Comparison of ENCODE assay signal across 15 cellular contexts in genomic region chr2:1704606-1705556, GRCh38. TPM values are rescaled to one million over a fixed set of nuclear protein-coding genes. Genes with fewer than 3 reads are reported as not detected.
A peak's percentile ranks its signal among the peaks of the same experiment; 100 is the strongest.
DNase-seq lines count a peak whose midpoint lies in the region; ATAC-seq and TF ChIP-seq lines count a peak whose summit lies in the region.
"Had no signal": no experiment of that assay in that cellular context is flagged by ENCODE, and none has a peak within 500 bp of the region (broad histone marks: within the 10 kb centered on the region; RNA-seq: fewer than 3 reads in every experiment).

No MANE protein-coding gene starts in this region.

- peaks cover 5% of the 10 kb centered on the region for H4K20me1 ChIP-seq in GM23248 (ENCODE audit: insufficient read depth)

- ATAC-seq in RWPE2 (ENCODE audit: low read depth) (peak; percentile 69), esophagus mucosa (peak; percentile 92)
- ATAC-seq: stimulated activated memory B cell treated with anti-CD40 and anti-IgM and Interleukin-4, amounts not matched to agents 10 μg/mL and 1 μg/mL and 100 μg/mL, for 72 hours had no signal

- H3K79me2 ChIP-seq in GM23248 (ENCODE audit: insufficient read depth) = peaks cover 70% of the 10 kb centered on the region

- peak overlapping the region; percentile 76 for H3K18ac ChIP-seq in neuronal stem cell (ENCODE audit: low read length)

- TF ChIP-seq CTCF in RWPE2 (IDR thresholded peaks at IDR 0.05; ENCODE audit: poor library complexity, severe bottlenecking) (no peak), tibial artery (IDR thresholded peaks at IDR 0.05) (no peak), WERI-Rb-1 (IDR thresholded peaks at IDR 0.05; ENCODE audit: low read depth, low read length) (no peak)

- H3K36me3 ChIP-seq in GM23248 (ENCODE audit: low read depth) (no peaks in the 10 kb centered on the region), RWPE2 (ENCODE audit: low read depth) (peaks cover 10% of the 10 kb centered on the region; the same call in 1 of the 2 replicates), neuronal stem cell (replicated peaks in 1 of 2; ENCODE audit: control insufficient read depth in 2 of 2, insufficient read depth in 2 of 2, low read length in 2 of 2) (no peaks in the 10 kb centered on the region), tibial artery (no peaks in the 10 kb centered on the region), WERI-Rb-1 (no peaks in the 10 kb centered on the region)

- H2BK12ac ChIP-seq in neuronal stem cell (ENCODE audit: low read length) = peak overlapping the region; percentile 7

- intact Hi-C loops in tibial artery (cut with DNase I; ENCODE audit: low total_unique reads) = no loop called here

- H3K79me1 ChIP-seq in neuronal stem cell (ENCODE audit: low read depth, low read length) = peaks cover 11% of the 10 kb centered on the region

- H3K4me1 ChIP-seq in GM23248 (ENCODE audit: insufficient read depth) (peaks cover 10% of the 10 kb centered on the region), RWPE2 (ENCODE audit: insufficient read depth, poor library complexity, severe bottlenecking) (peaks cover 38% of the 10 kb centered on the region), neuronal stem cell (ENCODE audit: control insufficient read depth in 2 of 2, insufficient read depth in 1 of 2, low read depth in 1 of 2, low read length in 2 of 2) (peaks cover 7 to 21% of the 10 kb centered on the region in 2 donors), tibial artery (peaks cover 0 to 47% (median 31%) of the 10 kb centered on the region in 4 donors)

- H3K14ac ChIP-seq in neuronal stem cell (ENCODE audit: low read length) = peak overlapping the region; percentile 87

- peaks cover 5% of the 10 kb centered on the region for H3F3A ChIP-seq in GM23248 (ENCODE audit: insufficient read depth)

- no peak overlapping the region for H2AK5ac ChIP-seq in neuronal stem cell (ENCODE audit: low read depth, low read length)

- H2BK120ac ChIP-seq in neuronal stem cell (ENCODE audit: low read depth, low read length) = no peak overlapping the region

- peak; percentile 64 for DNase-seq in GM23248
- peak; percentile 87 for DNase-seq in RWPE2 (ENCODE audit: low spot score)
- no peak for DNase-seq in neuronal stem cell (ENCODE audit: low spot score)
- DNase-seq in AG20443 (ENCODE audit: low spot score) = no peak
- no peak for DNase-seq in midbrain (lab: John Stamatoyannopoulos, UW)
- DNase-seq in tibial artery = no peak
- no peak for DNase-seq in WERI-Rb-1
- DNase-seq: activated CD8-positive, alpha-beta memory T cell treated with anti-CD3 and anti-CD28 coated beads, Interleukin-2, amount 50 U/mL, for 4 hours; NCI-H187; NCI-H82; stimulated activated CD4-positive, alpha-beta T cell treated with anti-CD3 and anti-CD28 coated beads, Interleukin-4, amount 100 ng/mL, for 1 hour had no signal

- H3K9me3 ChIP-seq in GM23248 (ENCODE audit: low read depth) (no peaks in the 10 kb centered on the region), RWPE2 (ENCODE audit: severe bottlenecking) (no peaks in the 10 kb centered on the region), neuronal stem cell (replicated peaks in 1 of 2; ENCODE audit: control insufficient read depth in 2 of 2, insufficient read depth in 1 of 2, low read depth in 1 of 2, low read length in 2 of 2) (no peaks in the 10 kb centered on the region), tibial artery (no peaks in the 10 kb centered on the region), WERI-Rb-1 (ENCODE audit: severe bottlenecking) (no peaks in the 10 kb centered on the region)

- no peak overlapping the region for H2BK15ac ChIP-seq in neuronal stem cell (ENCODE audit: low read length)

- H4K91ac ChIP-seq in neuronal stem cell (ENCODE audit: low read depth, low read length, poor library complexity) = no peak overlapping the region

- no peaks in the 10 kb centered on the region for H3K27me3 ChIP-seq in GM23248 (replicated peaks; ENCODE audit: insufficient read depth)
- no peaks in the 10 kb centered on the region for H3K27me3 ChIP-seq in RWPE2 (ENCODE audit: insufficient read depth, poor library complexity, severe bottlenecking)
- peaks cover 0 to 19% (median 3%) of the 10 kb centered on the region in 3 experiments for H3K27me3 ChIP-seq in neuronal stem cell (ENCODE audit: control insufficient read depth in 3 of 3, insufficient read depth in 3 of 3, low read depth in 1 of 3, low read length in 3 of 3)
- no peaks in the 10 kb centered on the region for H3K27me3 ChIP-seq in tibial artery
- H3K27me3 ChIP-seq in WERI-Rb-1 (ENCODE audit: insufficient read depth, low read depth, severe bottlenecking) = no peaks in the 10 kb centered on the region

- H3K4me3 ChIP-seq in GM23248 = no peak overlapping the region
- no peak overlapping the region for H3K4me3 ChIP-seq in RWPE2 (ENCODE audit: severe bottlenecking)
- peak overlapping the region in 1 of 2 donors; percentile 2 for H3K4me3 ChIP-seq in neuronal stem cell (ENCODE audit: low read length in 2 of 2)
- H3K4me3 ChIP-seq in tibial artery = no peak overlapping the region
- H3K4me3 ChIP-seq in WERI-Rb-1 (ENCODE audit: low read depth, low read length) = no peak overlapping the region

- no peak overlapping the region for H4K8ac ChIP-seq in neuronal stem cell (ENCODE audit: low read depth, low read length)

- no peaks in the 10 kb centered on the region for H3K9me2 ChIP-seq in GM23248 (ENCODE audit: insufficient read depth)

- H2BK5ac ChIP-seq in neuronal stem cell (ENCODE audit: low read length) = no peak overlapping the region

- H3K23ac ChIP-seq in neuronal stem cell (ENCODE audit: low read depth, low read length, poor library complexity) = peak overlapping the region; percentile 83

- H3K9ac ChIP-seq in GM23248 = no peak overlapping the region
- no peak overlapping the region for H3K9ac ChIP-seq in neuronal stem cell (ENCODE audit: low read depth, low read length, poor library complexity)
- H3K9ac ChIP-seq: KMS-11 had no signal

- no peak overlapping the region for H3K4me2 ChIP-seq in GM23248 (ENCODE audit: unreplicated experiment)
- H3K4me2 ChIP-seq in neuronal stem cell (ENCODE audit: insufficient read depth, low read length, poor library complexity, severe bottlenecking) = no peak overlapping the region
- H3K4me2 ChIP-seq: KMS-11 had no signal

- no peak overlapping the region for H3K27ac ChIP-seq in GM23248
- peak overlapping the region; percentile 43 for H3K27ac ChIP-seq in RWPE2 (ENCODE audit: poor library complexity, severe bottlenecking)
- H3K27ac ChIP-seq in neuronal stem cell (replicated peaks; ENCODE audit: low read length) = no peak overlapping the region
- no peak overlapping the region for H3K27ac ChIP-seq in tibial artery
- no peak overlapping the region for H3K27ac ChIP-seq in WERI-Rb-1
- H3K27ac ChIP-seq: C4-2B, KMS-11 had no signal

- no peak overlapping the region for H3K4ac ChIP-seq in neuronal stem cell (ENCODE audit: low read length)

- H2AFZ ChIP-seq in GM23248 (no peak overlapping the region), neuronal stem cell (ENCODE audit: low read length) (peak overlapping the region; percentile 29)

- 86 to 91% methylated on average over 15 to 16 of the region's 18 CpGs for WGBS in GM23248 (ENCODE audit: low coverage in 1 of 2, low lambda C conversion rate in 2 of 2, missing lambda C conversion rate in 2 of 2), 2 experiments
- no CpG with 5 or more reads among the region's 18 CpGs for WGBS in neuronal stem cell (ENCODE audit: extremely low coverage in 2 of 2, insufficient read length in 2 of 2, insufficient replicate concordance in 1 of 2), 2 donors

- in situ Hi-C loops in GM23248 (cut with MboI) = no loop called here

RNA-seq across cellular contexts. Expression of gene PXDN, which starts 39.4 kb away (rescaled TPM):
- total RNA-seq in GM23248 (2014; rRNA removed; shearing (Covaris generic)) = 263 and 291 TPM in 2 replicates
- polyA plus RNA-seq in GM23248 (2016; fragmentation: Nextera tagmentation; extraction: Ambion mirVana) = 222 and 235 TPM in 2 replicates
- 7.1 TPM for total RNA-seq in esophagus mucosa
- polyA plus RNA-seq in neuronal stem cell (2013, experiment 1 of 2) = 105 TPM
- 108 TPM for polyA plus RNA-seq in neuronal stem cell (2013, experiment 2 of 2)

Comparison
In these comparisons a context has a peak if more than half of its experiments do, and no peak if none do; other contexts are left out.
1. DNase-seq: peak in GM23248 (single experiment) and RWPE2 (single experiment); none in neuronal stem cell (single experiment), AG20443 (single experiment), midbrain (single experiment), tibial artery (0 of 2) and WERI-Rb-1 (single experiment).
2. RNA of gene PXDN, which starts 39.4 kb away (total RNA-seq): 263 to 291 TPM in GM23248; 7.1 TPM in esophagus mucosa (single experiment); every median in the first group is over 10 times any median in the second.